Comparison of ENCODE assay signal across 22 cellular contexts in genomic region chr2:160499865-160500264, GRCh38. TPM values are rescaled to one million over a fixed set of nuclear protein-coding genes. Genes with fewer than 3 reads are reported as not detected.
A peak's percentile ranks its signal among the peaks of the same experiment; 100 is the strongest.
DNase-seq lines count a peak whose midpoint lies in the region; ATAC-seq and TF ChIP-seq lines count a peak whose summit lies in the region.
"Had no signal": no experiment of that assay in that cellular context is flagged by ENCODE, and none has a peak within 500 bp of the region (broad histone marks: within the 10 kb centered on the region; RNA-seq: fewer than 3 reads in every experiment).

No MANE protein-coding gene starts in this region.

- peak; percentile 66 for ATAC-seq in esophagus mucosa
- ATAC-seq: A549, GM12878 had no signal

- intact Hi-C loops in activated CD4-positive, alpha-beta T cell treated with anti-CD3 and anti-CD28 coated beads, Interleukin-2, amount 10 ng/mL, durations not matched to agents 24 days and 14 days (cut with micrococcal nuclease), result loop anchor here (10.0 kb wide), 2 partner anchors 635 to 665 kb away; partner anchors contain the start of gene TANK

- DNase-seq in activated CD4-positive, alpha-beta T cell treated with anti-CD3 and anti-CD28 coated beads, Interleukin-2, amount 10 ng/mL, durations not matched to agents 24 days and 14 days, result peak; percentile 37
- no peak for DNase-seq in activated CD4-positive, alpha-beta T cell treated with anti-CD3 and anti-CD28 coated beads for 48 hours
- DNase-seq in NCI-H82 (lab: John Stamatoyannopoulos, UW), result peak; percentile 73
- DNase-seq in chondrocyte (ENCODE audit: low spot score), result no peak
- no peak for DNase-seq in NCI-H1417 (lab: John Stamatoyannopoulos, UW)
- DNase-seq in SKM-1 (lab: John Stamatoyannopoulos, UW; ENCODE audit: unreplicated experiment), result no peak
- DNase-seq: 8988T; ACHN; AML-193; BE2C; CD4-positive, alpha-beta T cell; CD8-positive, alpha-beta memory T cell; DMS 273 treated with DMSO at 0.1 percent for 48 hours; DMS79; EL; GDM1; GOT3; HCEC 1CT had no signal

- no peaks in the 10 kb centered on the region for H3K36me3 Mint-ChIP-seq in activated CD4-positive, alpha-beta T cell treated with anti-CD3 and anti-CD28 coated beads, Interleukin-2, amount 10 ng/mL, durations not matched to agents 24 days and 14 days (ENCODE audit: low read depth)
- H3K36me3 Mint-ChIP-seq in chondrocyte (ENCODE audit: low read depth), result no peaks in the 10 kb centered on the region
- H3K36me3 Mint-ChIP-seq: CD8-positive, alpha-beta memory T cell had no signal

- H3K4me3 Mint-ChIP-seq in activated CD4-positive, alpha-beta T cell treated with anti-CD3 and anti-CD28 coated beads, Interleukin-2, amount 10 ng/mL, durations not matched to agents 24 days and 14 days, result no peak overlapping the region
- H3K4me3 Mint-ChIP-seq in chondrocyte (ENCODE audit: unreplicated experiment), result no peak overlapping the region
- H3K4me3 Mint-ChIP-seq: CD14-positive monocyte; CD4-positive, alpha-beta T cell; CD8-positive, alpha-beta memory T cell had no signal

- peaks cover 11% of the 10 kb centered on the region for H3K27me3 Mint-ChIP-seq in activated CD4-positive, alpha-beta T cell treated with anti-CD3 and anti-CD28 coated beads, Interleukin-2, amount 10 ng/mL, durations not matched to agents 24 days and 14 days
- H3K27me3 Mint-ChIP-seq in chondrocyte (ENCODE audit: low read depth), result no peaks in the 10 kb centered on the region
- H3K27me3 Mint-ChIP-seq: CD4-positive, alpha-beta T cell; CD8-positive, alpha-beta memory T cell had no signal

- no peak for TF ChIP-seq CTCF in chondrocyte (IDR thresholded peaks at IDR 0.05)

- H3K27ac Mint-ChIP-seq in activated CD4-positive, alpha-beta T cell treated with anti-CD3 and anti-CD28 coated beads, Interleukin-2, amount 10 ng/mL, durations not matched to agents 24 days and 14 days, result no peak overlapping the region
- no peak overlapping the region for H3K27ac Mint-ChIP-seq in chondrocyte (ENCODE audit: unreplicated experiment)
- H3K27ac Mint-ChIP-seq: CD14-positive monocyte; CD4-positive, alpha-beta T cell had no signal

- H3K4me1 Mint-ChIP-seq in activated CD4-positive, alpha-beta T cell treated with anti-CD3 and anti-CD28 coated beads, Interleukin-2, amount 10 ng/mL, durations not matched to agents 24 days and 14 days, result peaks cover 6% of the 10 kb centered on the region
- peaks cover 16% of the 10 kb centered on the region for H3K4me1 Mint-ChIP-seq in chondrocyte (ENCODE audit: low read depth)

- peaks cover 5% of the 10 kb centered on the region for H3K9me3 Mint-ChIP-seq in activated CD4-positive, alpha-beta T cell treated with anti-CD3 and anti-CD28 coated beads, Interleukin-2, amount 10 ng/mL, durations not matched to agents 24 days and 14 days
- H3K9me3 Mint-ChIP-seq in chondrocyte (ENCODE audit: low read depth), result no peaks in the 10 kb centered on the region
- H3K9me3 Mint-ChIP-seq: CD4-positive, alpha-beta T cell; CD8-positive, alpha-beta memory T cell had no signal

RNA-seq across cellular contexts. Expression of gene RBMS1, which starts 6.3 kb away (rescaled TPM):
- 34.0 and 35.2 TPM in 2 replicates for total RNA-seq in activated CD4-positive, alpha-beta T cell treated with anti-CD3 and anti-CD28 coated beads, Interleukin-2, amount 10 ng/mL, durations not matched to agents 24 days and 14 days
- total RNA-seq in esophagus mucosa (28.2 TPM), chondrocyte (133 to 184 TPM (median 137 TPM) in 3 replicates)

Comparison
In these comparisons a context has a peak if more than half of its experiments do, and no peak if none do; other contexts are left out.
1. DNase-seq: peak in activated CD4-positive, alpha-beta T cell treated with anti-CD3 and anti-CD28 coated beads, Interleukin-2, amount 10 ng/mL, durations not matched to agents 24 days and 14 days (single experiment) and NCI-H82 (single experiment); none in activated CD4-positive, alpha-beta T cell treated with anti-CD3 and anti-CD28 coated beads for 48 hours (single experiment), chondrocyte (single experiment), NCI-H1417 (0 of 3) and SKM-1 (single experiment).